In genomic region chr1:93663191-93663614, GRCh38 we compare ENCODE assay signal across 14 cellular contexts. TPM values are rescaled to one million over a fixed set of nuclear protein-coding genes. Genes with fewer than 3 reads are reported as not detected.
A peak's percentile ranks its signal among the peaks of the same experiment; 100 is the strongest.
DNase-seq lines count a peak whose midpoint lies in the region; ATAC-seq and TF ChIP-seq lines count a peak whose summit lies in the region.
"Had no signal": no experiment of that assay in that cellular context is flagged by ENCODE, and none has a peak within 500 bp of the region (broad histone marks: within the 10 kb centered on the region; RNA-seq: fewer than 3 reads in every experiment).

No MANE protein-coding gene starts in this region.

- H3K27me3 ChIP-seq in right atrium auricular region (no peaks in the 10 kb centered on the region), WERI-Rb-1 (ENCODE audit: insufficient read depth, low read depth, severe bottlenecking) (no peaks in the 10 kb centered on the region)

- peaks cover 0 to 83% of the 10 kb centered on the region in 2 donors for H3K4me1 ChIP-seq in right atrium auricular region

- H3K4me1 Mint-ChIP-seq in nephron progenitor cell (peaks cover 65% of the 10 kb centered on the region), immature natural killer cell (no peaks in the 10 kb centered on the region)
- H3K4me1 Mint-ChIP-seq: CD4-positive, CD25-positive, alpha-beta regulatory T cell had no signal

- TF ChIP-seq CTCF in right atrium auricular region (IDR thresholded peaks at IDR 0.05), result no peak
- TF ChIP-seq CTCF in nephron progenitor cell (IDR thresholded peaks at IDR 0.05), result no peak
- no peak for TF ChIP-seq CTCF in WERI-Rb-1 (IDR thresholded peaks at IDR 0.05; ENCODE audit: low read depth, low read length)

- H3K36me3 Mint-ChIP-seq in nephron progenitor cell (ENCODE audit: low read depth) (peaks cover 58% of the 10 kb centered on the region), immature natural killer cell (no peaks in the 10 kb centered on the region)
- H3K36me3 Mint-ChIP-seq: CD4-positive, CD25-positive, alpha-beta regulatory T cell; naive B cell had no signal

- H3K9me3 ChIP-seq in right atrium auricular region (no peaks in the 10 kb centered on the region), WERI-Rb-1 (ENCODE audit: severe bottlenecking) (no peaks in the 10 kb centered on the region)
- H3K9me3 ChIP-seq: prostate gland had no signal

- DNase-seq in right atrium auricular region (ENCODE audit: low spot score), result no peak
- no peak for DNase-seq in Right ventricle myocardium superior
- peak; percentile 34 for DNase-seq in ecto neural progenitor cell (ENCODE audit: low spot score)
- no peak for DNase-seq in nephron progenitor cell
- DNase-seq in immature natural killer cell, result no peak
- no peak for DNase-seq in WERI-Rb-1
- DNase-seq: activated B cell treated with CpG ODN at 0.5 μM for 24 hours; CD4-positive, CD25-positive, alpha-beta regulatory T cell; left cardiac atrium; naive B cell; NCI-H2081 treated with DMSO at 0.1 percent for 48 hours had no signal

- H3K27me3 Mint-ChIP-seq in nephron progenitor cell (ENCODE audit: low read depth, poor library complexity) (no peaks in the 10 kb centered on the region), immature natural killer cell (ENCODE audit: low read depth in 3 of 3) (peaks cover 1 to 7% (median 2%) of the 10 kb centered on the region in 3 donors)
- H3K27me3 Mint-ChIP-seq: activated B cell treated with CpG ODN at 0.5 μM for 24 hours, naive B cell had no signal

- intact Hi-C loops in Right ventricle myocardium superior (cut with DNase I), result no loop called here

- peak overlapping the region; percentile 8 for H3K27ac Mint-ChIP-seq in nephron progenitor cell
- H3K27ac Mint-ChIP-seq in immature natural killer cell, result no peak overlapping the region
- H3K27ac Mint-ChIP-seq: activated B cell treated with CpG ODN at 0.5 μM for 24 hours; CD4-positive, CD25-positive, alpha-beta regulatory T cell had no signal

- H3K36me3 ChIP-seq in right atrium auricular region, result peaks cover 3% of the 10 kb centered on the region
- H3K36me3 ChIP-seq in WERI-Rb-1, result no peaks in the 10 kb centered on the region
- H3K36me3 ChIP-seq: prostate gland had no signal

- H3K4me3 Mint-ChIP-seq in nephron progenitor cell (no peak overlapping the region), immature natural killer cell (no peak overlapping the region)
- H3K4me3 Mint-ChIP-seq: activated B cell treated with CpG ODN at 0.5 μM for 24 hours; CD4-positive, CD25-positive, alpha-beta regulatory T cell; naive B cell had no signal

- H3K9me3 Mint-ChIP-seq in nephron progenitor cell (no peaks in the 10 kb centered on the region), immature natural killer cell (no peaks in the 10 kb centered on the region)
- H3K9me3 Mint-ChIP-seq: activated B cell treated with CpG ODN at 0.5 μM for 24 hours; CD4-positive, CD25-positive, alpha-beta regulatory T cell had no signal

- ATAC-seq in Right ventricle myocardium superior (ENCODE audit: poor library complexity) (no peak), HG03565 (IDR thresholded peaks at IDR 0.05; ENCODE audit: unreplicated experiment) (no peak), GM21526 (IDR thresholded peaks at IDR 0.05; ENCODE audit: low FRiP score, unreplicated experiment) (no peak)
- ATAC-seq: left cardiac atrium had no signal

- H3K4me3 ChIP-seq in right atrium auricular region, result no peak overlapping the region
- no peak overlapping the region for H3K4me3 ChIP-seq in WERI-Rb-1 (ENCODE audit: low read depth, low read length)
- H3K4me3 ChIP-seq: prostate gland had no signal

- H3K27ac ChIP-seq in right atrium auricular region (peak overlapping the region; percentile 18 to 67), WERI-Rb-1 (no peak overlapping the region)
- H3K27ac ChIP-seq: prostate gland had no signal

RNA-seq across cellular contexts. Expression of gene BCAR3, which starts 18.4 kb away (rescaled TPM):
- total RNA-seq in right atrium auricular region (10 to 100 TPM; 12.7 to 19.3 TPM), Right ventricle myocardium superior (18.5 TPM)
- polyA plus RNA-seq in immature natural killer cell, result under 1 TPM in 2 of 3 donors, not detected in 1; 0.27 to 0.43 TPM
